ENCODE assay signal across 8 cellular contexts in genomic region chr17:28902819-28903545, GRCh38.
DNase-seq lines count a peak whose midpoint lies in the region; ATAC-seq, FAIRE-seq and TF ChIP-seq lines count a peak whose summit lies in the region.

Gene DHRS13 (minus strand): TSS chr17:28903079. CDS start chr17:28902944, 135 bp downstream.

- no peaks in the 10 kb centered on the region for H3K27me3 ChIP-seq in RWPE2 (ENCODE audit: insufficient read depth, poor library complexity, severe bottlenecking)

- H3K4me3 Mint-ChIP-seq in nephron = peak within 1 kb of the TSS; percentile 86 to 89 (median 88)
- peak within 1 kb of the TSS; percentile 93 to 96 for H3K4me3 Mint-ChIP-seq in stimulated activated naive CD8-positive, alpha-beta T cell treated with anti-CD3 and anti-CD28 coated beads, Interleukin-15, amount 100 ng/mL, for 72 hours

- DNase-seq in EL (peak; percentile 90), H54 (ENCODE audit: insufficient read length, low spot score) (peak; percentile 94), LoVo (ENCODE audit: low spot score) (peak; percentile 96), RWPE2 (ENCODE audit: low spot score) (peak; percentile 91), fibroblast of pulmonary artery (ENCODE audit: low read depth) (peak; percentile 88)
- DNase-seq in activated effector memory CD4-positive, alpha-beta T cell treated with Interleukin-2 at 50 U/mL for 16 hours = peak; percentile 93
- DNase-seq in stimulated activated naive CD8-positive, alpha-beta T cell treated with anti-CD3 and anti-CD28 coated beads, Interleukin-15, amount 100 ng/mL, for 72 hours = peak; percentile 96 to 99

- no peaks in the 10 kb centered on the region for H3K9me3 ChIP-seq in RWPE2 (ENCODE audit: severe bottlenecking)

- H3K36me3 Mint-ChIP-seq in nephron (ENCODE audit: low read depth) = peaks cover 34% of the 10 kb centered on the region

- peaks cover 24% of the 10 kb centered on the region for H3K4me1 Mint-ChIP-seq in nephron
- peaks cover 58% of the 10 kb centered on the region for H3K4me1 Mint-ChIP-seq in stimulated activated naive CD8-positive, alpha-beta T cell treated with anti-CD3 and anti-CD28 coated beads, Interleukin-15, amount 100 ng/mL, for 72 hours

- H3K4me3 ChIP-seq in RWPE2 (ENCODE audit: severe bottlenecking) (peak within 1 kb of the TSS; percentile 65), fibroblast of pulmonary artery (replicated peaks; ENCODE audit: low read depth, low read length) (peak within 1 kb of the TSS; percentile 59)

- no peak for FAIRE-seq in H54 (lab: Jason Lieb, UNC)

- peak; percentile 87 for ATAC-seq in RWPE2 (ENCODE audit: low read depth)
- ATAC-seq in stimulated activated naive CD8-positive, alpha-beta T cell treated with anti-CD3 and anti-CD28 coated beads, Interleukin-15, amount 100 ng/mL, for 72 hours = peak; percentile 91

- peak; percentile 50; the same call in 1 of the 2 replicates for TF ChIP-seq POLR2A in H54 (IDR thresholded peaks at IDR 0.05; ENCODE audit: low read depth, low read length)

- peak within 1 kb of the TSS; percentile 58 for H3K27ac ChIP-seq in RWPE2 (ENCODE audit: poor library complexity, severe bottlenecking)

- TF ChIP-seq CTCF in RWPE2 (IDR thresholded peaks at IDR 0.05; ENCODE audit: poor library complexity, severe bottlenecking) (peak; percentile 99), fibroblast of pulmonary artery (IDR thresholded peaks at IDR 0.05; ENCODE audit: low read length, missing control alignments) (peak; percentile 46), nephron (IDR thresholded peaks at IDR 0.05; ENCODE audit: unreplicated experiment in 3 of 3) (peak; percentile 87 to 98 (median 97))

- peaks cover 5% of the 10 kb centered on the region for H3K4me1 ChIP-seq in RWPE2 (ENCODE audit: insufficient read depth, poor library complexity, severe bottlenecking)

- peaks cover 3% of the 10 kb centered on the region for H3K36me3 ChIP-seq in RWPE2 (ENCODE audit: low read depth)

- peaks cover 5% of the 10 kb centered on the region for H3K27me3 Mint-ChIP-seq in nephron (ENCODE audit: low read depth)
- no peaks in the 10 kb centered on the region for H3K27me3 Mint-ChIP-seq in stimulated activated naive CD8-positive, alpha-beta T cell treated with anti-CD3 and anti-CD28 coated beads, Interleukin-15, amount 100 ng/mL, for 72 hours

- H3K9me3 Mint-ChIP-seq in nephron = no peaks in the 10 kb centered on the region
- no peaks in the 10 kb centered on the region for H3K9me3 Mint-ChIP-seq in stimulated activated naive CD8-positive, alpha-beta T cell treated with anti-CD3 and anti-CD28 coated beads, Interleukin-15, amount 100 ng/mL, for 72 hours

- peak within 1 kb of the TSS in 2 of 3 experiments; percentile 87 to 94 for H3K27ac Mint-ChIP-seq in nephron
- peak within 1 kb of the TSS; percentile 92 to 94 for H3K27ac Mint-ChIP-seq in stimulated activated naive CD8-positive, alpha-beta T cell treated with anti-CD3 and anti-CD28 coated beads, Interleukin-15, amount 100 ng/mL, for 72 hours

Comparison
In these comparisons a context has a peak if more than half of its experiments do, and no peak if none do; other contexts are left out.
1. Peak in every context shown above with its lines: DNase-seq, ATAC-seq, H3K4me3 ChIP-seq and H3K27ac ChIP-seq.
2. CTCF ChIP-seq: peak in every context shown above with its lines; median percentile 99 in RWPE2; 97 in nephron; 46 in fibroblast of pulmonary artery.